8 cellular contexts compared by ENCODE assay signal in genomic region chrX:102155806-102156179, GRCh38. TPM values are rescaled to one million over a fixed set of nuclear protein-coding genes. Genes with fewer than 3 reads are reported as not detected.
DNase-seq lines count a peak whose midpoint lies in the region; ATAC-seq, FAIRE-seq and TF ChIP-seq lines count a peak whose summit lies in the region.

Gene BEX5, minus strand, starts transcription at chrX:102155977. Its CDS starts 1,712 bp downstream, at chrX:102154265.

- DNase-seq in DMS79 treated with DMSO at 0.1 percent for 48 hours (lab: John Stamatoyannopoulos, UW) (peak; percentile 64), H4 (ENCODE audit: low spot score) (peak; percentile 44), NCI-H1105 (lab: John Stamatoyannopoulos, UW) (peak; percentile 77), cerebellum (ENCODE audit: low spot score) (peak; percentile 86), HepG2 (ENCODE audit: low spot score) (no peak), HPDE6-E6E7 (ENCODE audit: extremely low spot score) (no peak)
- DNase-seq in activated CD4-positive, CD25-positive, alpha-beta regulatory T cell treated with anti-CD3 and anti-CD28 coated beads, Interleukin-2, amount 50 U/mL, for 16 hours (ENCODE audit: low read depth, low spot score) = peak; percentile 10
- peak in 2 of 3 donors; percentile 25 to 26 for DNase-seq in stimulated activated CD4-positive, alpha-beta T cell treated with anti-CD3 and anti-CD28 coated beads, TNF-alpha, amount 100 ng/mL, for 1 hour (ENCODE audit: low read depth in 3 of 3, low spot score in 1 of 3)

- H3K27ac ChIP-seq in HepG2 (ENCODE audit: extremely low read length, insufficient read depth, low read length) = no peak within 1 kb of the TSS

- no peaks in the 10 kb centered on the region for H3K4me1 ChIP-seq in HepG2 (ENCODE audit: insufficient read depth, low read length)

- peak; percentile 68 for ATAC-seq in HepG2

- WGBS in HepG2 (ENCODE audit: low lambda C conversion rate) = 3% methylated on average over 5 of the region's 15 CpGs

- H3K27me3 ChIP-seq in HepG2 (ENCODE audit: control insufficient read depth in 1 of 2, insufficient read depth in 2 of 2, low read length in 2 of 2) = no peaks in the 10 kb centered on the region

- H3K4me2 ChIP-seq in HepG2 (ENCODE audit: low read depth, low read length) = peak within 1 kb of the TSS; percentile 27; the same call in 1 of the 2 replicates

- TF ChIP-seq RAD21 in HepG2 (CRISPR knock-in tag; IDR thresholded peaks at IDR 0.05) = no peak

- BruUV-seq in HepG2 (replicated peaks; lab: Mats Ljungman, UMichigan) = no TSS peak

- H3K9ac ChIP-seq in HepG2 (ENCODE audit: insufficient read depth, low read depth, low read length) = no peak within 1 kb of the TSS

- CTCF ChIA-PET in HepG2 (lab: Yijun Ruan, JAX; ENCODE audit: low intra/inter-chr PET ratio, low total read pairs) = no interaction called here

- no peaks in the 10 kb centered on the region for H4K20me1 ChIP-seq in HepG2 (ENCODE audit: insufficient read depth, low read length)

- H3K79me2 ChIP-seq in HepG2 (ENCODE audit: insufficient read depth, low read length) = no peaks in the 10 kb centered on the region

- no peaks in the 10 kb centered on the region for H3K9me3 ChIP-seq in HepG2 (ENCODE audit: low read length)

- intact Hi-C loops in HepG2 (cut with micrococcal nuclease; ENCODE audit: unreplicated experiment) = no loop called here

- no peak for FAIRE-seq in HepG2 (lab: Jason Lieb, UNC)

- TF ChIP-seq CTCF in HepG2 (CRISPR knock-in tag; IDR thresholded peaks at IDR 0.05) = no peak

- H3K36me3 ChIP-seq in HepG2 (replicated peaks in 1 of 2; ENCODE audit: control insufficient read depth in 1 of 2, insufficient read depth in 2 of 2, low read length in 2 of 2) = no peaks in the 10 kb centered on the region

- H3K4me3 ChIP-seq in HepG2 (replicated peaks in 1 of 3; ENCODE audit: insufficient read depth in 1 of 3, low read depth in 2 of 3, low read length in 3 of 3) = no peak within 1 kb of the TSS

- TF ChIP-seq EP300 in HepG2 (IDR thresholded peaks at IDR 0.05; ENCODE audit: low read depth in 2 of 2, low read length in 2 of 2) (no peak), HepG2 (CRISPR knock-in tag; IDR thresholded peaks at IDR 0.05; ENCODE audit: borderline replicate concordance) (no peak)

- POLR2A ChIA-PET in HepG2 (lab: Yijun Ruan, JAX) = no interaction called here

- in situ Hi-C loops in HepG2 (cut with HindIII; ENCODE audit: extremely low pct_ligation_motif_present, low pct_unique_long_range_greater_than_20kb) = no loop called here

- no peak within 1 kb of the TSS for H2AFZ ChIP-seq in HepG2 (ENCODE audit: low read length)

- no peak for TF ChIP-seq POLR2A in HepG2 (IDR thresholded peaks at IDR 0.05; ENCODE audit: insufficient read depth in 1 of 2, low read depth in 2 of 2, low read length in 2 of 2)

TF ChIP-seq in HepG2, 621 proteins besides CTCF, POLR2A, EP300 and RAD21:
- no peak for TF ChIP-seq ZNF772 (CRISPR knock-in tag; IDR thresholded peaks at IDR 0.05)
- TF ChIP-seq SKI (IDR thresholded peaks at IDR 0.05; ENCODE audit: partially characterized antibody) = no peak
- no peak for TF ChIP-seq IKZF5 (CRISPR knock-in tag; IDR thresholded peaks at IDR 0.05)
- TF ChIP-seq ZNF619 (CRISPR knock-in tag; IDR thresholded peaks at IDR 0.05) = no peak

RNA-seq across cellular contexts. Expression of gene BEX5, which starts in this region (rescaled TPM):
- 1.3 TPM in 1 of 2 replicates, not detected in the other for total RNA-seq in H4 (2014; rRNA removed; shearing (Covaris generic))
- total RNA-seq in cerebellum (17.6 TPM), HepG2 (2016; rRNA removed; fragmentation: Illumina TruSeq; extraction: Trizol) (not detected in 2 replicates)
- total RNA-seq in HepG2 (2016; cell fraction: cytosol; rRNA removed; fragmentation: Illumina TruSeq; extraction: Trizol; ENCODE audit: low read depth) = not detected in 2 replicates
- not detected in 2 replicates for total RNA-seq in HepG2 (2016; cell fraction: insoluble cytoplasmic fraction; rRNA removed; fragmentation: Illumina TruSeq; extraction: Trizol)
- not detected in 2 replicates for total RNA-seq in HepG2 (2016; cell fraction: membrane; rRNA removed; fragmentation: Illumina TruSeq; extraction: Trizol)
- not detected in 2 replicates for total RNA-seq in HepG2 (2016; cell fraction: nucleus; rRNA removed; fragmentation: Illumina TruSeq; extraction: Trizol)
- polyA plus RNA-seq in HepG2 (2011; rRNA removed) = not detected in 2 replicates
- not detected in 2 replicates for polyA plus RNA-seq in HepG2 (2011; cell fraction: cytosol; rRNA removed)
- polyA plus RNA-seq in HepG2 (2011; cell fraction: nucleus; rRNA removed) = not detected in 2 replicates
- not detected in 2 replicates for polyA plus RNA-seq in HepG2 (2012)
- not detected in 2 replicates for polyA plus RNA-seq in HepG2 (2016; cell fraction: cytosol; fragmentation: Illumina TruSeq; extraction: Trizol; ENCODE audit: low read depth)
- polyA plus RNA-seq in HepG2 (2016; cell fraction: insoluble cytoplasmic fraction; fragmentation: Illumina TruSeq; extraction: Trizol; ENCODE audit: low read depth) = not detected in 2 replicates
- polyA plus RNA-seq in HepG2 (2016; cell fraction: membrane; fragmentation: Illumina TruSeq; extraction: Trizol; ENCODE audit: low read depth) = not detected in 2 replicates
- not detected in 2 replicates for polyA plus RNA-seq in HepG2 (2016; cell fraction: nucleus; fragmentation: Illumina TruSeq; extraction: Trizol; ENCODE audit: insufficient read depth, low read depth)
- polyA minus RNA-seq in HepG2 (2011; rRNA and poly(A)+ RNA removed; ENCODE audit: low replicate concordance) = not detected in 2 replicates
- polyA minus RNA-seq in HepG2 (2011; cell fraction: cytosol; rRNA and poly(A)+ RNA removed) = not detected in 2 replicates
- polyA minus RNA-seq in HepG2 (2011; cell fraction: nucleus; rRNA and poly(A)+ RNA removed) = not detected in 2 replicates

Comparison
In these comparisons a context has a peak if more than half of its experiments do, and no peak if none do; other contexts are left out.
1. Peak in ATAC-seq and H3K4me2 ChIP-seq in HepG2; RNA of the gene not detected or under 1 TPM.
2. DNase-seq: peak in DMS79 treated with DMSO at 0.1 percent for 48 hours (single experiment), H4 (single experiment), NCI-H1105 (single experiment), activated CD4-positive, CD25-positive, alpha-beta regulatory T cell treated with anti-CD3 and anti-CD28 coated beads, Interleukin-2, amount 50 U/mL, for 16 hours (single experiment), cerebellum (single experiment) and stimulated activated CD4-positive, alpha-beta T cell treated with anti-CD3 and anti-CD28 coated beads, TNF-alpha, amount 100 ng/mL, for 1 hour (2 of 3); none in HepG2 (single experiment) and HPDE6-E6E7 (single experiment).